In the genomic region with DNA sequence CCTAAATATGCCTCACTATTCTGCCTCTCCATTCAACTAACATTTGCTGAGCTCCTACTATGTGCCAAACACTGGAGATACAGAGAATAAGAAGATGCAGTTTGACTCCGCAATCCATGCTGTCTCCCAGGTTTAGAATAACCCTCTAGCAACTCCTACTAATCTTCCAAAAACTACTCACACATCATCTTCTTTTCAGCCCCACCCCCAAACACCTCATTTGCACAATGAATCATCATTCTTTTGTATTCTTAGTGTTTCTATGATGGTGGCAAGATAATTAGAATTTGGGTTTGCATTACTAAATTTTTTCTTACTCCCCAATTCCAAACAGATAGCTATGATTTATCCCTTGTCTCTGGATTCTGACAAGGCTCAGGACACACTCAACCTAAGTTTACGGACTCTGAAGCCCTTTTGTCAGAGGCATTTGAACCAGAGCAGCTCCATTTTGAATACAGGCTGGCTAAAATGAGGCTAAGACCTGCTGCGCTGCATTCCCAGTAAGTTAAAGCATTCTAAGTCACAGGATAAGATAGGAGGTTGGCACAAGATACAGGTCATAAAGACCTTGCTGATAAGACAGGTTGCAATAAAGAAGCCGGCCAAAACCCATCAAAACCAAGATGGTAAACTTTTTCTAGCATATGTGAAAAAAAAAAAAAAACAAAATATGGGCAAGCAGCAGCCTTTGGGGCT, we compare ENCODE assay signal across 24 cellular contexts.
"Had no signal": no experiment of that assay in that cellular context is flagged by ENCODE, and none has a peak within 500 bp of the region (broad histone marks: within the 10 kb centered on the region; RNA-seq: fewer than 3 reads in every experiment).

No MANE protein-coding gene starts in this region.

- H3K4me3 ChIP-seq: heart right ventricle, hepatocyte, left lung, lower lobe of right lung, ovary, skin epidermis, suprapubic skin, thoracic aorta, tibial artery, upper lobe of right lung had no signal

- H3K79me2 ChIP-seq: hepatocyte had no signal

- ATAC-seq: heart right ventricle; left cardiac atrium; left lung; lower lobe of right lung; naive thymus-derived CD4-positive, alpha-beta T cell; natural killer cell treated with Interleukin-12 subunit alpha and Interleukin-12 subunit beta and Interleukin-15 and Interleukin-18, amount 100 ng/mL, for 72 hours; right cardiac atrium; sciatic nerve; upper lobe of right lung had no signal

- H3K4me2 ChIP-seq: hepatocyte had no signal

- H3K36me3 ChIP-seq: heart right ventricle, left lung, lower lobe of right lung, ovary, suprapubic skin, thoracic aorta, tibial artery, upper lobe of right lung had no signal

- H3K27ac ChIP-seq: heart right ventricle, hepatocyte, left lung, lower lobe of right lung, ovary, skin epidermis, suprapubic skin, thoracic aorta, tibial artery, upper lobe of right lung had no signal

- H3K9me3 ChIP-seq: lower lobe of right lung, ovary, suprapubic skin, thoracic aorta, tibial artery, upper lobe of right lung had no signal

- H3K4me1 ChIP-seq: heart right ventricle, left lung, lower lobe of right lung, suprapubic skin, upper lobe of right lung had no signal

- H3K27me3 ChIP-seq: heart right ventricle, hepatocyte, left lung, suprapubic skin, tibial artery, upper lobe of right lung had no signal

- H2AFZ ChIP-seq: hepatocyte had no signal

- DNase-seq: heart right ventricle; kidney glomerular epithelial cell; left cardiac atrium; left lung; lower lobe of right lung; mammary epithelial cell; mesenchymal stem cell; naive thymus-derived CD4-positive, alpha-beta T cell; ovary; retina; right cardiac atrium; stimulated activated CD4-positive, alpha-beta T cell treated with anti-CD3 and anti-CD28 coated beads, Interleukin-12 subunit alpha, Interleukin-12 subunit beta, amount 100 ng/mL, for 4 hours; stimulated activated CD4-positive, alpha-beta T cell treated with anti-CD3 and anti-CD28 coated beads, Interleukin-15, amount 100 ng/mL, for 24 hours; stimulated activated CD4-positive, alpha-beta T cell treated with anti-CD3 and anti-CD28 coated beads, Interleukin-2, amount 100 ng/mL, for 24 hours; stimulated activated CD4-positive, alpha-beta T cell treated with anti-CD3 and anti-CD28 coated beads, Interleukin-4, amount 100 ng/mL, for 1 hour; stimulated activated naive CD4-positive, alpha-beta T cell; tibial artery; upper lobe of right lung had no signal
